In the genomic region with DNA sequence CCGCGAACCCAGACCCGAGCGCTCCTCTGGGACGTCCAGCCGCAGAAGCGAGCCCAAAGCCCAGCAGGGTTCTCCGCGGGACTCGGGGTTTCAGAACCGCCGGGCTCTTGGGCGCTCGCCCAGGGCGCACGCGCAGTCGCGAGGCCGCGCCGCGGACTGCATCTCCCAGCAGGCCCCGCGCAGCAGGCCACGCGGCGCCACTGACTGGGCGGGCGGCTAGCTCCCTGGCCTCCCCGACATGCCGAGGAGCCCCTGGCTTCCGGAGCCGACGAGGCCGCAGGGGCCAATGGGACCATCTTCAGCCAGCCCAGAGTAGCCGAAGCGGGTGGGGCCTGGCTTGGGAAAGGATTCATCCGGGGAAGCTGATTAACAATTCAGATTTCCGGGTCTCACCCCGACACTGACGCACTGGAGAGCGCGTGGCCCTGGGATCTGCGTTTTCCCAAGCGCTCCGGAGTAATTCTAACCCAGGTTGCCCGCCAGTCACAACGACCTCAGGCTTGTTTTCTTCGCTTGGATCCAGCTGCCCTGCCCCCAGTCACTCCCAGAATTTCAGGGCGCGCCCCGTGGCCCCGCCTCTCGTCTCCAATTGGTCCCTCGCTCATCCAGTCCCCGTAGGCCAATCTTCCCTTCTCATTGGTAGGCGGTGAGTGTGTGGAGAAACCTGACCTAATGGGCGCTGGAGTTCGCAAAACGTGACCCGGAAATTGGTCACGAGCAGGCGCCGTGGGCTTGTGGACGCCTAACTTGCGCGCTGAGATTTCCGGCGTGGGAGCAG, we compare ENCODE assay signal across 8 cellular contexts. TPM values are rescaled to one million over a fixed set of nuclear protein-coding genes. Genes with fewer than 3 reads are reported as not detected.
DNase-seq lines count a peak whose midpoint lies in the region; ATAC-seq and TF ChIP-seq lines count a peak whose summit lies in the region.

A gene (plus strand): TSS at position 745 of the 778 bp plus-strand sequence. CDS start 328 bp downstream, outside the sequence.

- peaks cover 24 to 35% of the 10 kb centered on the region in 2 experiments for H3K9me3 Mint-ChIP-seq in H9
- peaks cover 53% of the 10 kb centered on the region for H3K9me3 Mint-ChIP-seq in nephron progenitor cell
- peaks cover 5 to 9% of the 10 kb centered on the region in 2 donors for H3K9me3 Mint-ChIP-seq in stimulated activated naive CD8-positive, alpha-beta T cell treated with anti-CD3 and anti-CD28 coated beads, Interleukin-15, amount 100 ng/mL, for 72 hours

- no peak within 1 kb of the TSS for H4K8ac ChIP-seq in H9 (replicated peaks; ENCODE audit: insufficient read length, low read depth, low read length)

- no peaks in the 10 kb centered on the region for H3K4me1 ChIP-seq in H9 (ENCODE audit: insufficient read depth, low read length)

- no peak within 1 kb of the TSS for H2BK12ac ChIP-seq in H9 (ENCODE audit: insufficient read length, low read depth, low read length)

- peaks cover 12% of the 10 kb centered on the region for H3K79me1 ChIP-seq in H9 (ENCODE audit: insufficient read depth, low read depth, low read length, poor library complexity, severe bottlenecking)

- peak within 1 kb of the TSS; percentile 62 for H2BK120ac ChIP-seq in H9 (ENCODE audit: low read depth, low read length, poor library complexity, severe bottlenecking)

- H3K27me3 Mint-ChIP-seq in H9 (ENCODE audit: low read depth) (peaks cover 5% of the 10 kb centered on the region), nephron progenitor cell (ENCODE audit: low read depth, poor library complexity) (peaks cover 12% of the 10 kb centered on the region)
- H3K27me3 Mint-ChIP-seq in stimulated activated naive CD8-positive, alpha-beta T cell treated with anti-CD3 and anti-CD28 coated beads, Interleukin-15, amount 100 ng/mL, for 72 hours: no peaks in the 10 kb centered on the region

- peaks cover 43% of the 10 kb centered on the region for H3K36me3 ChIP-seq in MG63

- H4K20me1 ChIP-seq in H9 (ENCODE audit: control insufficient read depth, insufficient read depth, insufficient read length): peaks cover 5% of the 10 kb centered on the region

- H3K4ac ChIP-seq in H9 (ENCODE audit: low read depth, low read length): peak within 1 kb of the TSS; percentile 26; the same call in 1 of the 2 replicates

- TF ChIP-seq CTCF in H9 (conservative IDR thresholded peaks at IDR 0.05) (no peak), nephron progenitor cell (IDR thresholded peaks at IDR 0.05) (no peak)

- no peak within 1 kb of the TSS for H2BK20ac ChIP-seq in H9 (ENCODE audit: low read depth, low read length, poor library complexity, severe bottlenecking)

- peak within 1 kb of the TSS; percentile 4 for H3T11ph ChIP-seq in H9 (ENCODE audit: low read length)

- peak within 1 kb of the TSS; percentile 99 for H3K27ac Mint-ChIP-seq in H9
- peak within 1 kb of the TSS; percentile 100 for H3K27ac Mint-ChIP-seq in nephron progenitor cell
- peak within 1 kb of the TSS; percentile 96 to 99 for H3K27ac Mint-ChIP-seq in stimulated activated naive CD8-positive, alpha-beta T cell treated with anti-CD3 and anti-CD28 coated beads, Interleukin-15, amount 100 ng/mL, for 72 hours

- H3K4me1 Mint-ChIP-seq in H9 (peaks cover 18 to 24% of the 10 kb centered on the region in 2 experiments), nephron progenitor cell (peaks cover 23% of the 10 kb centered on the region)
- peaks cover 41% of the 10 kb centered on the region for H3K4me1 Mint-ChIP-seq in stimulated activated naive CD8-positive, alpha-beta T cell treated with anti-CD3 and anti-CD28 coated beads, Interleukin-15, amount 100 ng/mL, for 72 hours

- H3K4me3 ChIP-seq in MG63: peak within 1 kb of the TSS; percentile 67

- H4K5ac ChIP-seq in H9 (ENCODE audit: insufficient read length, low read depth, low read length): no peak within 1 kb of the TSS

- no peak within 1 kb of the TSS for H4K91ac ChIP-seq in H9 (ENCODE audit: insufficient read length, low read depth, low read length)

- H3K27ac ChIP-seq in H9 (ENCODE audit: insufficient read length, low read depth, low read length): peak within 1 kb of the TSS; percentile 69

- H2BK5ac ChIP-seq in H9 (ENCODE audit: insufficient read length, low read length): peak within 1 kb of the TSS; percentile 33

- H3K56ac ChIP-seq in H9 (ENCODE audit: insufficient read length, low read depth, low read length): no peak within 1 kb of the TSS

- WGBS in H9 (ENCODE audit: extremely low coverage, insufficient read length, low lambda C conversion rate): no CpG with 5 or more reads among the region's 70 CpGs

- peaks cover 14% of the 10 kb centered on the region for H3K9me3 ChIP-seq in H9 (ENCODE audit: control insufficient read depth, low read depth, low read length)
- peaks cover 34% of the 10 kb centered on the region for H3K9me3 ChIP-seq in MG63

- peak; percentile 99 for DNase-seq in ELF-1 (ENCODE audit: low read depth, low spot score)
- DNase-seq in H9: peak; percentile 96
- peak; percentile 98 for DNase-seq in MG63
- DNase-seq in SHP77 treated with DMSO at 0.1 percent for 48 hours (lab: John Stamatoyannopoulos, UW): peak; percentile 97
- peak; percentile 97 for DNase-seq in activated effector memory CD4-positive, alpha-beta T cell treated with anti-CD3 and anti-CD28 coated beads, Interleukin-2, amount 50 U/mL, for 16 hours
- peak; percentile 97 for DNase-seq in fibroblast of the conjunctiva (ENCODE audit: low read depth)
- peak; percentile 91 for DNase-seq in nephron progenitor cell
- DNase-seq in stimulated activated naive CD8-positive, alpha-beta T cell treated with anti-CD3 and anti-CD28 coated beads, Interleukin-15, amount 100 ng/mL, for 72 hours: peak; percentile 93 to 96

- peak within 1 kb of the TSS; percentile 85 for H3K4me2 ChIP-seq in H9 (ENCODE audit: insufficient read depth, insufficient read length, low read length)

- H3K27me3 ChIP-seq in H9 (ENCODE audit: insufficient read depth, low read length) (no peaks in the 10 kb centered on the region), MG63 (peaks cover 5% of the 10 kb centered on the region)

- H2AK5ac ChIP-seq in H9 (ENCODE audit: insufficient read length, low read length): no peak within 1 kb of the TSS

- peaks cover 11% of the 10 kb centered on the region for H3K23me2 ChIP-seq in H9 (ENCODE audit: insufficient read length, low read depth, low read length, poor library complexity, severe bottlenecking)

- peaks cover 29% of the 10 kb centered on the region for H3K79me2 ChIP-seq in H9 (ENCODE audit: insufficient read depth, low read length)

- H3K9ac ChIP-seq in H9 (ENCODE audit: extremely low read depth, insufficient read length, low read length): peak within 1 kb of the TSS; percentile 82

- H2BK15ac ChIP-seq in H9 (ENCODE audit: low read depth, low read length): no peak within 1 kb of the TSS

- no peak within 1 kb of the TSS for H2AFZ ChIP-seq in H9 (ENCODE audit: low read length)

- no peak within 1 kb of the TSS for H3K23ac ChIP-seq in H9 (ENCODE audit: insufficient read length, low read depth, low read length)

- peak within 1 kb of the TSS; percentile 96 for H3K18ac ChIP-seq in H9 (ENCODE audit: insufficient read length, low read depth, low read length)

- peak within 1 kb of the TSS; percentile 93 for H3K14ac ChIP-seq in H9 (ENCODE audit: insufficient read depth, low read length)

- H3K36me3 Mint-ChIP-seq in H9 (ENCODE audit: insufficient read depth in 1 of 3, low read depth in 3 of 3) (peaks cover 38 to 42% (median 41%) of the 10 kb centered on the region in 3 experiments), nephron progenitor cell (ENCODE audit: low read depth) (peaks cover 43% of the 10 kb centered on the region)

- ATAC-seq in stimulated activated naive CD8-positive, alpha-beta T cell treated with anti-CD3 and anti-CD28 coated beads, Interleukin-15, amount 100 ng/mL, for 72 hours: peak; percentile 92

- H3K4me3 Mint-ChIP-seq in H9: peak within 1 kb of the TSS; percentile 96 to 98
- H3K4me3 Mint-ChIP-seq in nephron progenitor cell: peak within 1 kb of the TSS; percentile 97
- peak within 1 kb of the TSS; percentile 92 to 98 for H3K4me3 Mint-ChIP-seq in stimulated activated naive CD8-positive, alpha-beta T cell treated with anti-CD3 and anti-CD28 coated beads, Interleukin-15, amount 100 ng/mL, for 72 hours

RNA-seq across cellular contexts. Expression of the gene that starts here (rescaled TPM):
- 35.7 and 36.3 TPM in 2 replicates for total RNA-seq in H9 (2021)
- 48.3 and 74.7 TPM in 2 replicates for total RNA-seq in MG63 (2014; rRNA removed; shearing (Covaris generic); ENCODE audit: low replicate concordance)

Comparison
In these comparisons a context has a peak if more than half of its experiments do, and no peak if none do; other contexts are left out.
1. Peak in every context shown above with its lines: DNase-seq, ATAC-seq, H3K4me3 ChIP-seq and H3K27ac ChIP-seq.